ENCODE assay signal across 22 cellular contexts in the genomic region with DNA sequence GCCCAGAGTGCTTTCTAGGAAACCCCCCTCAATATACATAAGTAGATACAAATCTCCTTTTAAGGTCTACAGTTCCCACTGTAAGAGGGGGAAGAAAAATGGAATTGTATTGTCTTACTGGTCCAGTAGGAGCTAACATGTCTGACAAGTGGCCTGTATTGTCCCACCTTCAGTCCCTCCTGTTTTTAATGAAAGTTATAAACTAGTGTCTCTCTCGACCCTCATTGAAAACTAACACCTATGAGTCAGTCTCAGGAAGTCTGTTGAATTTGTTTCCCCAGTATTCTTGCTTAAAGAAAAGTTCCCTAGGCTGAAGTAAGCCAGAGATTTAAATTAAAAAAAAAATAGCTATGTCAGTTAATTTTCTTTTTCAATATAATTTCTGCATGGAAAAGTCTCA.
"Had no signal": no experiment of that assay in that cellular context is flagged by ENCODE, and none has a peak within 500 bp of the region (broad histone marks: within the 10 kb centered on the region; RNA-seq: fewer than 3 reads in every experiment).

No MANE protein-coding gene starts in this region.

- H3K4me3 ChIP-seq: K562 had no signal

- H3K27ac ChIP-seq: KMS-11, RWPE1 had no signal

- DNase-seq: Kasumi-1, MM.1S, NCI-H1092 treated with DMSO at 0.1 percent for 48 hours, NCI-H1436, NCI-H187, NCI-H2029, NCI-H2081 treated with DMSO at 0.1 percent for 48 hours, NCI-H2171, NCI-H226, NCI-H446, NCI-H510A, NCI-H524 treated with DMSO at 0.1 percent for 48 hours, NCI-H69, NCI-H774, PC-3, SHP77, SK-N-SH had no signal

- H3K9me3 ChIP-seq: SK-N-SH had no signal

- ATAC-seq: HepG2, K562, Panc1, PC-3 had no signal

- FAIRE-seq: HepG2, K562 had no signal
